9 cellular contexts compared by ENCODE assay signal in genomic region chr10:30186371-30186875, GRCh38.
DNase-seq lines count a peak whose midpoint lies in the region; ATAC-seq, FAIRE-seq and TF ChIP-seq lines count a peak whose summit lies in the region.
"Had no signal": no experiment of that assay in that cellular context is flagged by ENCODE, and none has a peak within 500 bp of the region (broad histone marks: within the 10 kb centered on the region; RNA-seq: fewer than 3 reads in every experiment).

No MANE protein-coding gene starts in this region.

- peak; percentile 27 for TF ChIP-seq CTCF in AG04449 (IDR thresholded peaks at IDR 0.05; ENCODE audit: insufficient read depth, low read length, missing control alignments)
- TF ChIP-seq CTCF in K562 (IDR thresholded peaks at IDR 0.05 in 2 of 3, conservative IDR thresholded peaks at IDR 0.05 in 1 of 3; ENCODE audit: insufficient read depth in 2 of 3, low read depth in 1 of 3, low read length in 3 of 3) = peak; percentile 23 to 48 (median 31); a peak in 4 of 6 replicates
- TF ChIP-seq CTCF in lung (IDR thresholded peaks at IDR 0.05; ENCODE audit: control extremely low read depth, extremely low read depth) = peak; percentile 5

- H3K36me3 ChIP-seq in K562 (ENCODE audit: control insufficient read depth, insufficient read depth, low read length) (no peaks in the 10 kb centered on the region), lung (ENCODE audit: control insufficient read depth in 2 of 2, insufficient read depth in 2 of 2, low read length in 2 of 2) (no peaks in the 10 kb centered on the region)

- H3K9me1 ChIP-seq in K562 (ENCODE audit: control insufficient read depth, insufficient read depth, low read length) = no peaks in the 10 kb centered on the region

- DNase-seq in AG04449 (ENCODE audit: low read depth, low spot score) (no peak), K562 (ENCODE audit: extremely low read depth in 1 of 4, low spot score in 3 of 4) (peak in 1 of 4 experiments; percentile 10), lung (ENCODE audit: low spot score) (no peak), pons (ENCODE audit: low spot score) (no peak), NCI-H187 (lab: John Stamatoyannopoulos, UW) (no peak)
- no peak for DNase-seq in activated naive CD4-positive, alpha-beta T cell treated with Interleukin-2 at 50 U/mL for 16 hours
- DNase-seq: activated CD4-positive, CD25-positive, alpha-beta regulatory T cell had no signal

- H3K9ac ChIP-seq in K562 (ENCODE audit: insufficient read depth in 1 of 2, low read depth in 2 of 2, low read length in 2 of 2) = 0 out of 4 replicates have a peak overlapping the region, but pooled peaks of 1 of the 2 experiments have one; percentile 54

- WGBS in K562 (ENCODE audit: insufficient coverage, low coverage, missing lambda C conversion rate) = 10% methylated on average over 10 of the region's 10 CpGs
- 57 to 62% methylated on average over 10 of the region's 10 CpGs for WGBS in lung, 2 donors

- peak; percentile 36 to 41 for TF ChIP-seq RAD21 in K562 (CRISPR knock-in tag; conservative IDR thresholded peaks at IDR 0.05 in 1 of 2, IDR thresholded peaks at IDR 0.05 in 1 of 2)

- ATAC-seq in HG02588 (IDR thresholded peaks at IDR 0.05; ENCODE audit: unreplicated experiment) (peak; percentile 68), K562 (no peak), lung (ENCODE audit: insufficient read depth, low FRiP score) (no peak), HG03378 (IDR thresholded peaks at IDR 0.05; ENCODE audit: unreplicated experiment) (no peak)

- in situ Hi-C loops in K562 (cut with MboI) = no loop called here

- no peak for TF ChIP-seq EP300 in K562 (IDR thresholded peaks at IDR 0.05; ENCODE audit: low read length)

- TF ChIP-seq POLR2A in K562 (conservative IDR thresholded peaks at IDR 0.05) = no peak

- H4K20me1 ChIP-seq in K562 (replicated peaks; ENCODE audit: control insufficient read depth, insufficient read depth, low read length) = no peaks in the 10 kb centered on the region

- H3K27me3 ChIP-seq in K562 (ENCODE audit: control insufficient read depth in 2 of 2, insufficient read depth in 2 of 2, low read length in 2 of 2) (peaks cover 22 to 45% of the 10 kb centered on the region in 2 experiments), lung (ENCODE audit: control insufficient read depth, insufficient read depth) (no peaks in the 10 kb centered on the region)

- H3K4me1 ChIP-seq in K562 (replicated peaks in 1 of 2; ENCODE audit: control insufficient read depth in 2 of 2, insufficient read depth in 2 of 2, low read length in 2 of 2) (peaks cover 5 to 7% of the 10 kb centered on the region in 2 experiments; a peak in 3 of 5 replicates), lung (ENCODE audit: control insufficient read depth in 2 of 2, insufficient read depth in 2 of 2, low read length in 2 of 2) (peaks cover 0 to 26% of the 10 kb centered on the region in 2 donors)

- POLR2A ChIA-PET in AG04449 (lab: Yijun Ruan, JAX) = interaction anchor here (0.5 to 2.1 kb wide), 4 partner anchors 9 to 129 kb away, joined by 3 to 9 read pairs (median 3); no protein-coding TSS in a partner anchor
- POLR2A ChIA-PET in K562 (lab: Yijun Ruan, JAX) = interaction anchor here (1.4 to 1.6 kb wide), 2 partner anchors 33 to 35 kb away, joined by 4 to 5 read pairs; no protein-coding TSS in a partner anchor

- peak overlapping the region; percentile 4; the same call in 1 of the 2 replicates for H3K4me2 ChIP-seq in K562 (ENCODE audit: insufficient read depth, low read length)

- H3K4me3 ChIP-seq in AG04449 (ENCODE audit: low read depth, low read length) = no peak overlapping the region
- H3K4me3 ChIP-seq in K562 = no peak overlapping the region
- no peak overlapping the region for H3K4me3 ChIP-seq in lung

- no peaks in the 10 kb centered on the region for H3K79me2 ChIP-seq in K562 (ENCODE audit: control insufficient read depth, insufficient read depth, low read length)

- CTCF ChIA-PET in AG04449 (lab: Yijun Ruan, JAX) = interaction anchor here (0.7 to 3.8 kb wide), 14 partner anchors 8 to 405 kb away, joined by 3 to 11 read pairs (median 4); no protein-coding TSS in a partner anchor
- CTCF ChIA-PET in K562 (lab: Yijun Ruan, JAX; ENCODE audit: low intra/inter-chr PET ratio) = interaction anchor here (1.2 kb wide), 1 partner anchor 188 kb away, joined by 4 read pairs; no protein-coding TSS in a partner anchor

- H2AFZ ChIP-seq in K562 (ENCODE audit: low read depth, low read length) = no peak overlapping the region

- no peak overlapping the region for H3K27ac ChIP-seq in K562 (ENCODE audit: extremely low read depth, low read depth, low read length)
- H3K27ac ChIP-seq in lung (ENCODE audit: low read depth in 1 of 2, low read length in 1 of 2) = peak overlapping the region; percentile 58 to 87

- no TSS peak for BruUV-seq in K562 (replicated peaks; lab: Mats Ljungman, UMichigan)

- H3K9me3 ChIP-seq in K562 (replicated peaks; ENCODE audit: control insufficient read depth, insufficient read depth, low read depth, low read length) (no peaks in the 10 kb centered on the region), lung (ENCODE audit: control insufficient read depth in 2 of 2, insufficient read depth in 1 of 2, low read length in 1 of 2) (no peaks in the 10 kb centered on the region)

- intact Hi-C loops in K562 (cut with micrococcal nuclease) = loop anchor here (10.0 kb wide), 1 partner anchor 172 kb away; no protein-coding TSS in a partner anchor

- no peak for FAIRE-seq in K562 (lab: Jason Lieb, UNC)

TF ChIP-seq in K562, 482 proteins besides CTCF, POLR2A, EP300 and RAD21:
- no peak for TF ChIP-seq RBBP5 (IDR thresholded peaks at IDR 0.05; ENCODE audit: borderline replicate concordance, insufficient read depth, low read length, poor library complexity, severe bottlenecking)
- TF ChIP-seq ZNF24 (IDR thresholded peaks at IDR 0.05) = no peak
- 0 out of 2 replicates have a peak, but pooled peaks have one; percentile 24 for TF ChIP-seq CTBP1 (IDR thresholded peaks at IDR 0.05; ENCODE audit: borderline replicate concordance)
- peak; percentile 40 for TF ChIP-seq PRDM10 (IDR thresholded peaks at IDR 0.05; ENCODE audit: partially characterized antibody)
- no peak for TF ChIP-seq SRSF3 (IDR thresholded peaks at IDR 0.05; ENCODE audit: insufficient read depth, low read length)
- no peak for TF ChIP-seq ZNF121 (CRISPR knock-in tag; conservative IDR thresholded peaks at IDR 0.05)
- peak; percentile 29; the same call in 1 of the 2 replicates for TF ChIP-seq DEAF1 (CRISPR knock-in tag; IDR thresholded peaks at IDR 0.05)
- no peak for TF ChIP-seq HIVEP1 (CRISPR knock-in tag; IDR thresholded peaks at IDR 0.05)
- no peak for TF ChIP-seq ATF6 (CRISPR knock-in tag; IDR thresholded peaks at IDR 0.05)
- TF ChIP-seq ZC3H11A (IDR thresholded peaks at IDR 0.05; ENCODE audit: low read depth, low read length) = no peak
TF ChIP-seq in K562: peak in this region for 3.
